ENCODE assay signal across 16 cellular contexts in genomic region chr4:26576171-26576829, GRCh38. TPM values are rescaled to one million over a fixed set of nuclear protein-coding genes. Genes with fewer than 3 reads are reported as not detected.
DNase-seq lines count a peak whose midpoint lies in the region; ATAC-seq and TF ChIP-seq lines count a peak whose summit lies in the region.
"Had no signal": no experiment of that assay in that cellular context is flagged by ENCODE, and none has a peak within 500 bp of the region (broad histone marks: within the 10 kb centered on the region; RNA-seq: fewer than 3 reads in every experiment).

No MANE protein-coding gene starts in this region.

- peak overlapping the region; percentile 96 for H2BK20ac ChIP-seq in IMR-90 (ENCODE audit: low read depth, low read length)

- H4K91ac ChIP-seq in IMR-90 (ENCODE audit: insufficient read depth, low read depth, low read length): peak overlapping the region; percentile 82

- no peak overlapping the region for H3K9ac ChIP-seq in IMR-90 (ENCODE audit: low read depth, low read length)

- peaks cover 3% of the 10 kb centered on the region; the same call in 1 of the 2 replicates for H4K20me1 ChIP-seq in IMR-90 (ENCODE audit: insufficient read depth, low read length)

- peak overlapping the region; percentile 19; the same call in 1 of the 2 replicates for H3K56ac ChIP-seq in IMR-90 (ENCODE audit: extremely low read depth, insufficient read depth, low read length)

- H3K14ac ChIP-seq in IMR-90 (replicated peaks; ENCODE audit: low read depth, low read length): peak overlapping the region; percentile 46

- H3K27ac Mint-ChIP-seq in activated naive CD8-positive, alpha-beta T cell treated with anti-CD3 and anti-CD28 coated beads, Interleukin-2, amount 50 U/mL, for 24 hours: no peak overlapping the region
- H3K27ac Mint-ChIP-seq: activated CD4-positive, alpha-beta T cell treated with anti-CD3 and anti-CD28 coated beads, Interleukin-2, amount 10 ng/mL, durations not matched to agents 24 days and 14 days; activated T-helper 17 cell treated with anti-CD3 and anti-CD28 coated beads, Interleukin-2, amount 50 U/mL, for 72 hours had no signal

- peak overlapping the region; percentile 67 for H3K18ac ChIP-seq in IMR-90 (ENCODE audit: low read depth, low read length)

- H3K4me1 Mint-ChIP-seq in activated naive CD8-positive, alpha-beta T cell treated with anti-CD3 and anti-CD28 coated beads, Interleukin-2, amount 50 U/mL, for 24 hours: no peaks in the 10 kb centered on the region
- H3K4me1 Mint-ChIP-seq: activated T-helper 17 cell treated with anti-CD3 and anti-CD28 coated beads, Interleukin-2, amount 50 U/mL, for 72 hours had no signal

- peak overlapping the region; percentile 57 for H2AK5ac ChIP-seq in IMR-90 (ENCODE audit: low read depth, low read length)

- no peaks in the 10 kb centered on the region for H3K9me3 ChIP-seq in IMR-90 (ENCODE audit: control insufficient read depth, insufficient read depth, low read length)
- H3K9me3 ChIP-seq: BE2C had no signal

- H3K4me1 ChIP-seq in IMR-90 (ENCODE audit: control insufficient read depth, insufficient read depth, low read length): peaks cover 8% of the 10 kb centered on the region
- H3K4me1 ChIP-seq: BE2C had no signal

- no peak overlapping the region for H2AFZ ChIP-seq in IMR-90 (replicated peaks; ENCODE audit: low read length, poor library complexity)

- H2BK120ac ChIP-seq in IMR-90 (ENCODE audit: low read depth, low read length): peak overlapping the region; percentile 83

- H3K4me3 ChIP-seq in IMR-90 (ENCODE audit: insufficient read depth, low read depth, low read length) (no peak overlapping the region), choroid plexus epithelial cell (ENCODE audit: low read depth, low read length) (no peak overlapping the region)
- H3K4me3 ChIP-seq: cardiac muscle cell had no signal

- POLR2A ChIA-PET in IMR-90 (lab: Charles Lee; ENCODE audit: unreplicated experiment): no interaction called here

- no peaks in the 10 kb centered on the region; the same call in 1 of the 2 replicates for H3K27me3 ChIP-seq in IMR-90 (ENCODE audit: control insufficient read depth, insufficient read depth, low read length)
- H3K27me3 ChIP-seq: cardiac muscle cell had no signal

- peak overlapping the region; percentile 39 to 53; a peak in 3 of 4 replicates for H4K8ac ChIP-seq in IMR-90 (ENCODE audit: low read depth in 2 of 2, low read length in 2 of 2)

- TF ChIP-seq RAD21 in IMR-90 (IDR thresholded peaks at IDR 0.05; ENCODE audit: low read length): no peak

- no peaks in the 10 kb centered on the region for H3K36me3 Mint-ChIP-seq in activated naive CD8-positive, alpha-beta T cell treated with anti-CD3 and anti-CD28 coated beads, Interleukin-2, amount 50 U/mL, for 24 hours (ENCODE audit: low read depth)

- H2BK5ac ChIP-seq in IMR-90 (ENCODE audit: low read depth, low read length, poor library complexity, severe bottlenecking): peak overlapping the region; percentile 15

- peak overlapping the region; percentile 83; the same call in 2 of the 3 replicates for H2BK15ac ChIP-seq in IMR-90 (ENCODE audit: low read depth, low read length)

- peaks cover 8% of the 10 kb centered on the region for H3K27me3 Mint-ChIP-seq in activated naive CD8-positive, alpha-beta T cell treated with anti-CD3 and anti-CD28 coated beads, Interleukin-2, amount 50 U/mL, for 24 hours
- H3K27me3 Mint-ChIP-seq: activated CD4-positive, alpha-beta T cell treated with anti-CD3 and anti-CD28 coated beads, Interleukin-2, amount 10 ng/mL, durations not matched to agents 24 days and 14 days had no signal

- no peak for TF ChIP-seq CTCF in IMR-90 (conservative IDR thresholded peaks at IDR 0.05; ENCODE audit: low read depth, low read length)
- no peak for TF ChIP-seq CTCF in choroid plexus epithelial cell (conservative IDR thresholded peaks at IDR 0.05; ENCODE audit: low read depth, low read length)

- DNase-seq in AG08395 (ENCODE audit: low spot score) (peak; percentile 41), IMR-90 (peak; percentile 62), choroid plexus epithelial cell (ENCODE audit: low read depth) (peak; percentile 63), left kidney (ENCODE audit: low read depth, low spot score) (peak; percentile 34), NCI-H1436 (lab: John Stamatoyannopoulos, UW) (no peak), T1000 (lab: John Stamatoyannopoulos, UW) (no peak), Ammon's horn (ENCODE audit: low spot score) (no peak)
- DNase-seq in activated naive CD8-positive, alpha-beta T cell treated with anti-CD3 and anti-CD28 coated beads, Interleukin-2, amount 50 U/mL, for 24 hours: no peak
- DNase-seq: BE2C; DMS79 treated with DMSO at 0.1 percent for 48 hours; NCI-H1092; stimulated activated naive CD4-positive, alpha-beta T cell treated with Interleukin-2 at 50 U/mL for 16 hours; SW 1271 had no signal

- peak overlapping the region; percentile 69 for H3K23ac ChIP-seq in IMR-90 (ENCODE audit: low read depth, low read length)

- H3K4ac ChIP-seq in IMR-90 (ENCODE audit: low read depth, low read length): peak overlapping the region; percentile 83

- H3K36me3 ChIP-seq in IMR-90 (ENCODE audit: control insufficient read depth, insufficient read depth, low read length): no peaks in the 10 kb centered on the region
- H3K36me3 ChIP-seq: BE2C, cardiac muscle cell had no signal

- CTCF ChIA-PET in IMR-90 (lab: Yijun Ruan, JAX): no interaction called here

- peak overlapping the region; percentile 62 for H3K4me2 ChIP-seq in IMR-90 (ENCODE audit: low read depth, low read length)

- no peaks in the 10 kb centered on the region for H3K79me1 ChIP-seq in IMR-90 (ENCODE audit: low read depth in 1 of 2, low read length in 2 of 2)

- peak overlapping the region; percentile 49; the same call in 1 of the 2 replicates for H3K27ac ChIP-seq in IMR-90 (ENCODE audit: insufficient read depth, low read length)
- H3K27ac ChIP-seq: cardiac muscle cell had no signal

- dilution Hi-C loops in IMR-90 (cut with HindIII; ENCODE audit: low sequenced_read_pairs, unreplicated experiment): no loop called here

- peak overlapping the region; percentile 40; the same call in 1 of the 2 replicates for H4K5ac ChIP-seq in IMR-90 (ENCODE audit: low read depth, low read length)

- H2AK9ac ChIP-seq in IMR-90 (replicated peaks; ENCODE audit: low read depth, low read length, poor library complexity): no peak overlapping the region

- TF ChIP-seq POLR2A in IMR-90 (IDR thresholded peaks at IDR 0.05; ENCODE audit: low read depth, low read length): no peak

- in situ Hi-C loops in IMR-90 (cut with MboI; ENCODE audit: low sequenced_read_pairs): no loop called here

- WGBS in IMR-90 (ENCODE audit: extremely low coverage in 2 of 2, insufficient read length in 1 of 2), 2 experiments: 50% methylated on average over 1 of the region's 7 CpGs; no CpG with 5 or more reads in 1 of the 2 experiments

- ATAC-seq in IMR-90 (ENCODE audit: low read depth): peak; percentile 52
- ATAC-seq in activated naive CD8-positive, alpha-beta T cell treated with anti-CD3 and anti-CD28 coated beads, Interleukin-2, amount 50 U/mL, for 24 hours: no peak
- ATAC-seq: activated T-helper 17 cell treated with anti-CD3 and anti-CD28 coated beads, Interleukin-2, amount 50 U/mL, for 72 hours had no signal

- no peaks in the 10 kb centered on the region for H3K9me3 Mint-ChIP-seq in activated naive CD8-positive, alpha-beta T cell treated with anti-CD3 and anti-CD28 coated beads, Interleukin-2, amount 50 U/mL, for 24 hours
- H3K9me3 Mint-ChIP-seq: activated CD4-positive, alpha-beta T cell treated with anti-CD3 and anti-CD28 coated beads, Interleukin-2, amount 10 ng/mL, durations not matched to agents 24 days and 14 days; activated T-helper 17 cell treated with anti-CD3 and anti-CD28 coated beads, Interleukin-2, amount 50 U/mL, for 72 hours had no signal

- H3K4me3 Mint-ChIP-seq in activated naive CD8-positive, alpha-beta T cell treated with anti-CD3 and anti-CD28 coated beads, Interleukin-2, amount 50 U/mL, for 24 hours: no peak overlapping the region
- H3K4me3 Mint-ChIP-seq: activated CD4-positive, alpha-beta T cell treated with anti-CD3 and anti-CD28 coated beads, Interleukin-2, amount 10 ng/mL, durations not matched to agents 24 days and 14 days; activated T-helper 17 cell treated with anti-CD3 and anti-CD28 coated beads, Interleukin-2, amount 50 U/mL, for 72 hours had no signal

- H3K9me1 ChIP-seq in IMR-90 (ENCODE audit: insufficient read depth, low read length): peaks cover 6% of the 10 kb centered on the region

- intact Hi-C loops in IMR-90 (cut with micrococcal nuclease): no loop called here

- no TSS peak for BruUV-seq in IMR-90 (replicated peaks; lab: Mats Ljungman, UMichigan)

TF ChIP-seq in IMR-90, 13 proteins besides CTCF, POLR2A, EP300 and RAD21:
- TF ChIP-seq MAZ (IDR thresholded peaks at IDR 0.05; ENCODE audit: borderline replicate concordance, low read depth, low read length): peak; percentile 87
- no peak for TF ChIP-seq ELK1 (IDR thresholded peaks at IDR 0.05; ENCODE audit: borderline replicate concordance, low read depth, low read length)
- no peak for TF ChIP-seq SMC3 (IDR thresholded peaks at IDR 0.05; ENCODE audit: low read depth, low read length)
TF ChIP-seq in IMR-90: peak in this region for 1.

RNA-seq across cellular contexts. Expression of gene TBC1D19, which starts 7.6 kb away (rescaled TPM):
- 17.6 and 31.4 TPM in 2 replicates for total RNA-seq in IMR-90 (2012; rRNA removed)
- polyA plus RNA-seq in IMR-90 (2012; rRNA removed): 6.6 and 9.9 TPM in 2 replicates
- polyA plus RNA-seq in IMR-90 (2012; cell fraction: cytosol; rRNA removed): 1.8 and 2.3 TPM in 2 replicates
- polyA plus RNA-seq in IMR-90 (2012; cell fraction: nucleus; rRNA removed; ENCODE audit: low replicate concordance): 1.1 and 8.3 TPM in 2 replicates

Comparison
In these comparisons a context has a peak if more than half of its experiments do, and no peak if none do; other contexts are left out.
1. DNase-seq: peak in AG08395 (single experiment), IMR-90 (single experiment), choroid plexus epithelial cell (single experiment) and left kidney (single experiment); none in NCI-H1436 (single experiment), activated naive CD8-positive, alpha-beta T cell treated with anti-CD3 and anti-CD28 coated beads, Interleukin-2, amount 50 U/mL, for 24 hours (single experiment), T1000 (single experiment) and Ammon's horn (single experiment).